8 cellular contexts compared by ENCODE assay signal in genomic region chr1:182601416-182601786, GRCh38. TPM values are rescaled to one million over a fixed set of nuclear protein-coding genes. Genes with fewer than 3 reads are reported as not detected.
DNase-seq lines count a peak whose midpoint lies in the region; ATAC-seq and TF ChIP-seq lines count a peak whose summit lies in the region.

No MANE protein-coding gene starts in this region.

- peak; percentile 13 to 15 for ATAC-seq in naive thymus-derived CD8-positive, alpha-beta T cell
- ATAC-seq in GM19023 (IDR thresholded peaks at IDR 0.05; ENCODE audit: unreplicated experiment): no peak

- no peak overlapping the region for H3K27ac Mint-ChIP-seq in naive thymus-derived CD8-positive, alpha-beta T cell

- no peak overlapping the region for H3K4me3 Mint-ChIP-seq in naive thymus-derived CD8-positive, alpha-beta T cell

- DNase-seq in Karpas-422: peak; percentile 94
- DNase-seq in OCI-M1 (lab: John Stamatoyannopoulos, UW): peak; percentile 84
- peak; percentile 64 for DNase-seq in activated T-cell treated with anti-CD3 and anti-CD28 coated beads, Interleukin-2, amount 50 U/mL, for 1 hour
- DNase-seq in fibroblast of gingiva (ENCODE audit: low read depth): peak; percentile 62
- peak; percentile 34 to 82 (median 64) for DNase-seq in naive thymus-derived CD8-positive, alpha-beta T cell
- DNase-seq in thyroid gland: peak; percentile 83 to 84

- no peak overlapping the region for H2AFZ ChIP-seq in Karpas-422 (ENCODE audit: low read length)

- no peaks in the 10 kb centered on the region for H3K9me3 ChIP-seq in DOHH2 (ENCODE audit: control insufficient read depth, insufficient read depth, low read length)
- no peaks in the 10 kb centered on the region for H3K9me3 ChIP-seq in Karpas-422 (ENCODE audit: low read length)
- H3K9me3 ChIP-seq in thyroid gland: no peaks in the 10 kb centered on the region

- H3K27me3 ChIP-seq in DOHH2 (ENCODE audit: control insufficient read depth, low read length): no peaks in the 10 kb centered on the region
- no peaks in the 10 kb centered on the region for H3K27me3 ChIP-seq in Karpas-422 (ENCODE audit: low read length)
- H3K27me3 ChIP-seq in thyroid gland: no peaks in the 10 kb centered on the region

- H3K9ac ChIP-seq in Karpas-422 (ENCODE audit: low read length): peak overlapping the region; percentile 96

- peak overlapping the region; percentile 61 for H3K27ac ChIP-seq in DOHH2 (ENCODE audit: low read depth, low read length)
- peak overlapping the region; percentile 73 for H3K27ac ChIP-seq in Karpas-422 (ENCODE audit: low read length)
- peak overlapping the region; percentile 86 to 95 (median 90) for H3K27ac ChIP-seq in thyroid gland

- peaks cover 0 to 12% (median 3%) of the 10 kb centered on the region in 5 donors for H3K27me3 Mint-ChIP-seq in naive thymus-derived CD8-positive, alpha-beta T cell

- H3K4me3 ChIP-seq in DOHH2 (ENCODE audit: low read length) (peak overlapping the region; percentile 87), Karpas-422 (ENCODE audit: low read length) (peak overlapping the region; percentile 88; the same call in 1 of the 2 replicates), thyroid gland (replicated peaks in 1 of 3) (peak overlapping the region in 1 of 3 donors; percentile 88)

- H3K9me2 ChIP-seq in DOHH2 (replicated peaks; ENCODE audit: control insufficient read depth, low read length) (no peaks in the 10 kb centered on the region), Karpas-422 (replicated peaks; ENCODE audit: insufficient read depth, low read length) (no peaks in the 10 kb centered on the region)

- intact Hi-C loops in thyroid gland (cut with DNase I): loop anchor here (2.0 kb wide), 1 partner anchor 181 kb away; no protein-coding TSS in a partner anchor

- peaks cover 45% of the 10 kb centered on the region for H3K79me2 ChIP-seq in DOHH2 (ENCODE audit: control insufficient read depth, low read length)
- peaks cover 8% of the 10 kb centered on the region for H3K79me2 ChIP-seq in Karpas-422 (ENCODE audit: low read length)

- POLR2A ChIA-PET in naive thymus-derived CD8-positive, alpha-beta T cell (lab: Charles Lee): interaction anchor here (1.2 to 1.5 kb wide), 2 partner anchors 12 to 183 kb away, joined by 4 to 8 read pairs; partner anchors contain the start of gene RNASEL

- H3F3A ChIP-seq in DOHH2 (ENCODE audit: control insufficient read depth, insufficient read depth): peaks cover 38% of the 10 kb centered on the region

- H4K20me1 ChIP-seq in DOHH2 (ENCODE audit: control insufficient read depth, insufficient read depth, low read depth, low read length) (peaks cover 24% of the 10 kb centered on the region), Karpas-422 (ENCODE audit: insufficient read depth, low read depth, low read length) (peaks cover 37% of the 10 kb centered on the region)

- 15% methylated on average over 6 of the region's 6 CpGs for WGBS in thyroid gland, 2 donors

- no peaks in the 10 kb centered on the region for H3K9me3 Mint-ChIP-seq in naive thymus-derived CD8-positive, alpha-beta T cell

- H3K4me2 ChIP-seq in DOHH2 (ENCODE audit: low read length): peak overlapping the region; percentile 95
- H3K4me2 ChIP-seq in Karpas-422 (ENCODE audit: low read depth, low read length, poor library complexity, severe bottlenecking): peak overlapping the region; percentile 93

- H3K4me1 ChIP-seq in DOHH2 (ENCODE audit: control insufficient read depth, low read length): peaks cover 49% of the 10 kb centered on the region
- peaks cover 43% of the 10 kb centered on the region for H3K4me1 ChIP-seq in Karpas-422 (ENCODE audit: low read length)
- peaks cover 28 to 51% of the 10 kb centered on the region in 2 donors for H3K4me1 ChIP-seq in thyroid gland

- H3K4me1 Mint-ChIP-seq in naive thymus-derived CD8-positive, alpha-beta T cell: peaks cover 9 to 22% (median 14%) of the 10 kb centered on the region in 4 donors

- TF ChIP-seq CTCF in DOHH2 (IDR thresholded peaks at IDR 0.05; ENCODE audit: low read depth, low read length, poor library complexity, severe bottlenecking) (peak; percentile 92), thyroid gland (IDR thresholded peaks at IDR 0.05) (peak; percentile 63 to 98 (median 94))

- TF ChIP-seq POLR2A in thyroid gland (IDR thresholded peaks at IDR 0.05): no peak

- peaks cover 58% of the 10 kb centered on the region for H3K36me3 ChIP-seq in DOHH2 (ENCODE audit: control insufficient read depth, low read length)
- peaks cover 32% of the 10 kb centered on the region for H3K36me3 ChIP-seq in Karpas-422 (ENCODE audit: insufficient read depth, low read length)
- H3K36me3 ChIP-seq in thyroid gland: peaks cover 18 to 29% of the 10 kb centered on the region in 2 donors

- no peaks in the 10 kb centered on the region for H3K36me3 Mint-ChIP-seq in naive thymus-derived CD8-positive, alpha-beta T cell

RNA-seq across cellular contexts. Expression of gene RGS16, which starts 2.8 kb away (rescaled TPM):
- 19.0 and 27.7 TPM in 2 replicates for total RNA-seq in Karpas-422 (2014; rRNA removed; shearing (Covaris generic); ENCODE audit: low replicate concordance)
- total RNA-seq in naive thymus-derived CD8-positive, alpha-beta T cell: under 1 TPM; 0.41 to 0.49 TPM
- not detected for polyA plus RNA-seq in naive thymus-derived CD8-positive, alpha-beta T cell
- 10 to 100 TPM; 22.2 to 35.7 (median 29.1) TPM for total RNA-seq in thyroid gland

RNA-seq across cellular contexts. Expression of gene RNASEL, which starts 12.3 kb away (rescaled TPM):
- 11.8 and 17.3 TPM in 2 replicates for total RNA-seq in Karpas-422 (2014; rRNA removed; shearing (Covaris generic); ENCODE audit: low replicate concordance)
- total RNA-seq in naive thymus-derived CD8-positive, alpha-beta T cell: 10 to 100 TPM; 20.2 to 20.8 TPM
- polyA plus RNA-seq in naive thymus-derived CD8-positive, alpha-beta T cell: 10 to 100 TPM in 1 of 3 donors, 1 to 10 TPM in 2; 5.0 to 10.1 (median 6.4) TPM
- total RNA-seq in thyroid gland: 10 to 100 TPM; 12.3 to 17.9 (median 15.3) TPM

Comparison
In these comparisons a context has a peak if more than half of its experiments do, and no peak if none do; other contexts are left out.
1. RNA of gene RGS16, which starts 2.8 kb away (total RNA-seq): 22.2 to 35.7 TPM in thyroid gland and 19.0 to 27.7 TPM in Karpas-422; 0.41 to 0.49 TPM in naive thymus-derived CD8-positive, alpha-beta T cell; every median in the first group is over 10 times any median in the second.
2. Peak in every context shown above with its lines, with median percentiles within 50 percentile points of each other: H3K27ac ChIP-seq and DNase-seq.